Comparison of ENCODE assay signal across 9 cellular contexts in the genomic region with DNA sequence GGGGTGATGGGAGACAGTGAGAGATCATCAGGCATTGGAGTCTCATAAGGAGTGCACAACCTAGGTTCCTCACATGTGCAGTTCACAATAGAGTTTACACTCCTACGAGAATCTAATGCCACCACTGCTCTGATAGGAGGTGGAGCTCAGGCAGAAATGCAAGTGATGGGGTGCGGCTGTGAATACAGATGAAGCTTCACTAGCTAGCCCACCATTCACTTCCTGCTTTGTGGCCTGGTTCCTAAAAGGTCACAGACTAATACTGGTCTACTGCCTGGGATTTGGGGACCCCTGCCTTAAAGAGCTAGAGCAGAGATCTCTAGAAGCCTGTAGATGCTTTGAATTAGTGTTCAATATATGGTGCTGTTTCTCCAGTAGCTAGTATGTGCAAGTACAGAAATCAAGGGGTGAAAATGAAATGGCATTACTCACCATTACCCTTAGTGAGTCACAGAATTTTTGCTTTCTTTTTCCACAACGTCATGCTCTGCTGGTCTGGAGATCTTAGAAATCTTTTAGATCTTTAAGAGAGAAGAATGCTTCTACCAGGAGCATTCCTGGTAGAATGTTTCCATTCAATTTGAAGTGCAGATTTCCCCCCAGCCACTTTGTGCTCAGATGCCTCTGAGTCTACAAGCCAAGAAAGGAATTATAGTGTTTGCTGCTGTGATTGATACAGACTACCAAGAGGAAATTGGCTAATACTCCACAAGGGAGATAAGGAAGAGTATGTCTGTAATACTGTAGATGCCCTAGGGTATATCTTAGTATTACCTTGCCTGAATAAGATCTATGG.
DNase-seq lines count a peak whose midpoint lies in the region; ATAC-seq lines count a peak whose summit lies in the region.
"Had no signal": no experiment of that assay in that cellular context is flagged by ENCODE, and none has a peak within 500 bp of the region (broad histone marks: within the 10 kb centered on the region; RNA-seq: fewer than 3 reads in every experiment).

No MANE protein-coding gene starts in this region.

- no peaks in the 10 kb centered on the region for H3K36me3 Mint-ChIP-seq in activated naive CD4-positive, alpha-beta T cell treated with anti-CD3 and anti-CD28 coated beads, Interleukin-2, amount 10 ng/mL, durations not matched to agents 7 days and 5 days

- H3K9me3 ChIP-seq in skeletal muscle satellite cell (replicated peaks; ENCODE audit: low read length) = no peaks in the 10 kb centered on the region

- CTCF ChIA-PET in activated naive CD4-positive, alpha-beta T cell treated with anti-CD3 and anti-CD28 coated beads, Interleukin-2, amount 10 ng/mL, durations not matched to agents 7 days and 5 days (lab: Charles Lee) = no interaction called here

- H3K27me3 Mint-ChIP-seq in activated naive CD4-positive, alpha-beta T cell treated with anti-CD3 and anti-CD28 coated beads, Interleukin-2, amount 10 ng/mL, durations not matched to agents 7 days and 5 days = no peaks in the 10 kb centered on the region

- no peak overlapping the region for H3K4me3 Mint-ChIP-seq in activated naive CD4-positive, alpha-beta T cell treated with anti-CD3 and anti-CD28 coated beads, Interleukin-2, amount 10 ng/mL, durations not matched to agents 7 days and 5 days

- peak; percentile 64 for DNase-seq in amniotic stem cell (lab: John Stamatoyannopoulos, UW)
- DNase-seq in NK-92 treated with Interleukin-12 subunit alpha and Interleukin-12 subunit beta, amount 100 ng/mL, for 24 hours (lab: John Stamatoyannopoulos, UW) = no peak
- DNase-seq in caudate nucleus (lab: John Stamatoyannopoulos, UW) = no peak
- no peak for DNase-seq in activated naive CD4-positive, alpha-beta T cell treated with anti-CD3 and anti-CD28 coated beads, Interleukin-2, amount 10 ng/mL, durations not matched to agents 7 days and 5 days
- DNase-seq in AML-193 (lab: John Stamatoyannopoulos, UW) = no peak

- H3K4me1 Mint-ChIP-seq in activated naive CD4-positive, alpha-beta T cell treated with anti-CD3 and anti-CD28 coated beads, Interleukin-2, amount 10 ng/mL, durations not matched to agents 7 days and 5 days = no peaks in the 10 kb centered on the region

- H3K4me1 ChIP-seq in skeletal muscle satellite cell (ENCODE audit: control insufficient read depth, insufficient read depth, low read length) = peaks cover 11% of the 10 kb centered on the region

- H3K27ac Mint-ChIP-seq in activated naive CD4-positive, alpha-beta T cell treated with anti-CD3 and anti-CD28 coated beads, Interleukin-2, amount 10 ng/mL, durations not matched to agents 7 days and 5 days = no peak overlapping the region

- no peaks in the 10 kb centered on the region for H3K27me3 ChIP-seq in skeletal muscle satellite cell (ENCODE audit: control insufficient read depth, insufficient read depth, low read length)

- no peaks in the 10 kb centered on the region for H3K36me3 ChIP-seq in skeletal muscle satellite cell (ENCODE audit: insufficient read depth, low read length)

- H3K4me2 ChIP-seq in skeletal muscle satellite cell (ENCODE audit: low read length) = peak overlapping the region; percentile 41

- H3K4me3 ChIP-seq in skeletal muscle satellite cell (ENCODE audit: low read length) = peak overlapping the region; percentile 23
- H3K4me3 ChIP-seq: SK-N-MC had no signal

- H3K9ac ChIP-seq in skeletal muscle satellite cell (ENCODE audit: low read depth, low read length) = no peak overlapping the region

- peaks cover 2% of the 10 kb centered on the region for H3K9me3 Mint-ChIP-seq in activated naive CD4-positive, alpha-beta T cell treated with anti-CD3 and anti-CD28 coated beads, Interleukin-2, amount 10 ng/mL, durations not matched to agents 7 days and 5 days

- no peak overlapping the region for H3K27ac ChIP-seq in caudate nucleus (ENCODE audit: low read depth, low read length)
- H3K27ac ChIP-seq: SK-N-MC had no signal

- ATAC-seq in GM19395 (IDR thresholded peaks at IDR 0.05; ENCODE audit: unreplicated experiment) = peak; percentile 81
- peak; percentile 88 for ATAC-seq in HG03097 (IDR thresholded peaks at IDR 0.05; ENCODE audit: low FRiP score, unreplicated experiment)
